ENCODE assay signal across 9 cellular contexts in genomic region chr12:52878507-52879393, GRCh38. TPM values are rescaled to one million over a fixed set of nuclear protein-coding genes. Genes with fewer than 3 reads are reported as not detected.
DNase-seq lines count a peak whose midpoint lies in the region.
"Had no signal": no experiment of that assay in that cellular context is flagged by ENCODE, and none has a peak within 500 bp of the region (broad histone marks: within the 10 kb centered on the region; RNA-seq: fewer than 3 reads in every experiment).

No MANE protein-coding gene starts in this region.

- H3K9me3 ChIP-seq in iPS-18a (ENCODE audit: control insufficient read depth, low read depth, low read length) (no peaks in the 10 kb centered on the region), thymus (ENCODE audit: control insufficient read depth) (no peaks in the 10 kb centered on the region)

- H3K4me1 ChIP-seq in iPS-18a (ENCODE audit: control insufficient read depth, low read depth, low read length) (no peaks in the 10 kb centered on the region), thymus (ENCODE audit: control insufficient read depth, insufficient read depth, low read length) (no peaks in the 10 kb centered on the region)

- peaks cover 17% of the 10 kb centered on the region for H3K27me3 ChIP-seq in iPS-18a (ENCODE audit: control insufficient read depth, insufficient read depth, low read length)
- H3K27me3 ChIP-seq in thymus (ENCODE audit: control insufficient read depth, insufficient read depth) = peaks cover 3% of the 10 kb centered on the region

- 91% methylated on average over 17 of the region's 17 CpGs for WGBS in thymus

- no peaks in the 10 kb centered on the region for H3K36me3 ChIP-seq in iPS-18a (ENCODE audit: control insufficient read depth, low read depth, low read length)
- no peaks in the 10 kb centered on the region for H3K36me3 ChIP-seq in thymus (ENCODE audit: control insufficient read depth, insufficient read depth)

- no peak overlapping the region for H3K27ac ChIP-seq in iPS-18a (ENCODE audit: low read length)
- peak overlapping the region; percentile 42 for H3K27ac ChIP-seq in thymus (ENCODE audit: low read depth)

- no peak overlapping the region for H3K9ac ChIP-seq in iPS-18a (ENCODE audit: low read length)

- H3K4me3 ChIP-seq in iPS-18a (ENCODE audit: low read length) = peak overlapping the region; percentile 46
- no peak overlapping the region for H3K4me3 ChIP-seq in thymus (ENCODE audit: low read length)

- DNase-seq in HuH-7 (ENCODE audit: low spot score) (peak; percentile 9), amniotic epithelial cell (ENCODE audit: low read depth) (peak; percentile 69), 8988T (no peak), T-helper 2 cell (no peak), NCI-H1048 (lab: John Stamatoyannopoulos, UW) (no peak)
- DNase-seq: cortex of kidney had no signal

RNA-seq across cellular contexts. Expression of gene KRT8, which starts 26.1 kb away (rescaled TPM):
- 142 TPM for polyA plus RNA-seq in thymus

RNA-seq across cellular contexts. Expression of gene KRT78, which starts 30.0 kb away (rescaled TPM):
- polyA plus RNA-seq in thymus = 7.2 TPM
- polyA plus RNA-seq: urinary bladder had no signal

RNA-seq across cellular contexts. Expression of gene KRT79, which starts 44.6 kb away (rescaled TPM):
- 25.8 TPM for polyA plus RNA-seq in thymus
- polyA plus RNA-seq: urinary bladder had no signal

Comparison
In these comparisons a context has a peak if more than half of its experiments do, and no peak if none do; other contexts are left out.
1. DNase-seq: peak in HuH-7 (single experiment) and amniotic epithelial cell (single experiment); none in 8988T (single experiment), T-helper 2 cell (0 of 5) and NCI-H1048 (single experiment).